23 cellular contexts compared by ENCODE assay signal in the genomic region with DNA sequence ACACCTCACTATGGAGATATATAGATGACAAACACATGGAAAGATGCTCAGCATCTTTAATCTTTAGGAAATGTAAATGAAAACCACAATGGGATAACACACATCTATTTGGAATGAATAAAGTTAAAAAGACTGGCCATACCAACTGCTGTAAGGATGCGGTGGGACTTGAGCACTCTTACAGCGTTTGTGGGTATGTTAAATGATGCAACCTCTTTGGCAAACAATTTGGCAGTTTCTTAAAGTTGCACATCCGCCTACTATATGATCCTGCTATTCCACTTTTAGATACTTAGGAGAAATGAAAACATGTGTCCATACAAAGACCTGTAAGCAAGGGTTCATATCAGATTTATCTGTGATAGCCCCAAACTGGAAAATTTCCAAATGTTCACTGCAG. TPM values are rescaled to one million over a fixed set of nuclear protein-coding genes. Genes with fewer than 3 reads are reported as not detected.
DNase-seq lines count a peak whose midpoint lies in the region; ATAC-seq and TF ChIP-seq lines count a peak whose summit lies in the region.
"Had no signal": no experiment of that assay in that cellular context is flagged by ENCODE, and none has a peak within 500 bp of the region (broad histone marks: within the 10 kb centered on the region; RNA-seq: fewer than 3 reads in every experiment).

No MANE protein-coding gene starts in this region.

- POLR2A ChIA-PET in IMR-90 (lab: Charles Lee; ENCODE audit: unreplicated experiment) = no interaction called here

- CTCF ChIA-PET in IMR-90 (lab: Yijun Ruan, JAX) = no interaction called here

- no peak overlapping the region for H3K4ac ChIP-seq in IMR-90 (ENCODE audit: low read depth, low read length)

- no peaks in the 10 kb centered on the region for H3K79me1 ChIP-seq in IMR-90 (ENCODE audit: low read depth in 1 of 2, low read length in 2 of 2)

- no peak overlapping the region for H2BK120ac ChIP-seq in IMR-90 (ENCODE audit: low read depth, low read length)

- no peak overlapping the region for H2BK20ac ChIP-seq in IMR-90 (ENCODE audit: low read depth, low read length)

- H2AK9ac ChIP-seq in IMR-90 (replicated peaks; ENCODE audit: low read depth, low read length, poor library complexity) = no peak overlapping the region

- TF ChIP-seq POLR2A in IMR-90 (IDR thresholded peaks at IDR 0.05; ENCODE audit: low read depth, low read length) = no peak

- WGBS in IMR-90 (ENCODE audit: extremely low coverage in 2 of 2, insufficient read length in 1 of 2), 2 experiments = no CpG with 5 or more reads among the region's 3 CpGs

- H4K5ac ChIP-seq in IMR-90 (ENCODE audit: low read depth, low read length) = no peak overlapping the region

- no peak overlapping the region for H2AFZ ChIP-seq in IMR-90 (replicated peaks; ENCODE audit: low read length, poor library complexity)
- H2AFZ ChIP-seq: PC-9 had no signal

- H3K36me3 ChIP-seq in IMR-90 (ENCODE audit: control insufficient read depth, insufficient read depth, low read length) = peaks cover 4% of the 10 kb centered on the region; the same call in 1 of the 2 replicates

- H3K18ac ChIP-seq in IMR-90 (ENCODE audit: low read depth, low read length) = no peak overlapping the region

- H3K27me3 Mint-ChIP-seq in stimulated activated memory B cell treated with anti-CD40 and anti-IgM and Interleukin-4, amounts not matched to agents 10 μg/mL and 1 μg/mL and 100 μg/mL, for 72 hours = no peaks in the 10 kb centered on the region
- H3K27me3 Mint-ChIP-seq: B cell had no signal

- H3K4me2 ChIP-seq in IMR-90 (ENCODE audit: low read depth, low read length) = no peak overlapping the region
- H3K4me2 ChIP-seq: A549, PC-9 had no signal

- no TSS peak for BruUV-seq in IMR-90 (replicated peaks; lab: Mats Ljungman, UMichigan)

- DNase-seq in IMR-90 (peak; percentile 76), NOMO-1 (lab: John Stamatoyannopoulos, UW; ENCODE audit: unreplicated experiment in 2 of 2) (peak; percentile 75 to 84), amniotic epithelial cell (ENCODE audit: low read depth) (peak; percentile 36), fibroblast of pulmonary artery (ENCODE audit: low read depth) (peak; percentile 31)
- DNase-seq in central memory CD4-positive, alpha-beta T cell = no peak
- DNase-seq: DMS53, GDM1, Karpas-422, NCI-H1105, NCI-H146, NCI-H2029, NCI-H2227 treated with DMSO at 0.1 percent for 48 hours, NCI-H510A treated with DMSO at 0.1 percent for 48 hours, NCI-H774, PC-9, RPMI8226, SHP77 had no signal

- H3K36me3 Mint-ChIP-seq in stimulated activated memory B cell treated with anti-CD40 and anti-IgM and Interleukin-4, amounts not matched to agents 10 μg/mL and 1 μg/mL and 100 μg/mL, for 72 hours = peaks cover 35% of the 10 kb centered on the region

- H3K14ac ChIP-seq in IMR-90 (replicated peaks; ENCODE audit: low read depth, low read length) = no peak overlapping the region

- no peak overlapping the region for H3K4me3 ChIP-seq in IMR-90 (ENCODE audit: insufficient read depth, low read depth, low read length)
- H3K4me3 ChIP-seq in fibroblast of pulmonary artery (replicated peaks; ENCODE audit: low read depth, low read length) = no peak overlapping the region
- H3K4me3 ChIP-seq: A549, PC-9 had no signal

- no peak overlapping the region for H2BK15ac ChIP-seq in IMR-90 (ENCODE audit: low read depth, low read length)

- no peak overlapping the region for H2BK5ac ChIP-seq in IMR-90 (ENCODE audit: low read depth, low read length, poor library complexity, severe bottlenecking)

- H3K4me1 Mint-ChIP-seq in stimulated activated memory B cell treated with anti-CD40 and anti-IgM and Interleukin-4, amounts not matched to agents 10 μg/mL and 1 μg/mL and 100 μg/mL, for 72 hours = peaks cover 46% of the 10 kb centered on the region

- H3K9me3 ChIP-seq in IMR-90 (ENCODE audit: control insufficient read depth, insufficient read depth, low read length) = no peaks in the 10 kb centered on the region
- H3K9me3 ChIP-seq: A549 had no signal

- H3K9me3 Mint-ChIP-seq in stimulated activated memory B cell treated with anti-CD40 and anti-IgM and Interleukin-4, amounts not matched to agents 10 μg/mL and 1 μg/mL and 100 μg/mL, for 72 hours = peaks cover 3% of the 10 kb centered on the region
- H3K9me3 Mint-ChIP-seq: CD14-positive monocyte had no signal

- no peak overlapping the region for H3K4me3 Mint-ChIP-seq in stimulated activated memory B cell treated with anti-CD40 and anti-IgM and Interleukin-4, amounts not matched to agents 10 μg/mL and 1 μg/mL and 100 μg/mL, for 72 hours
- H3K4me3 Mint-ChIP-seq: B cell, CD14-positive monocyte had no signal

- H3K56ac ChIP-seq in IMR-90 (ENCODE audit: extremely low read depth, insufficient read depth, low read length) = no peak overlapping the region

- no peak overlapping the region for H3K23ac ChIP-seq in IMR-90 (ENCODE audit: low read depth, low read length)

- no peak overlapping the region for H4K91ac ChIP-seq in IMR-90 (ENCODE audit: insufficient read depth, low read depth, low read length)

- H2AK5ac ChIP-seq in IMR-90 (ENCODE audit: low read depth, low read length) = no peak overlapping the region

- dilution Hi-C loops in IMR-90 (cut with HindIII; ENCODE audit: low sequenced_read_pairs, unreplicated experiment) = no loop called here

- H3K27ac Mint-ChIP-seq in stimulated activated memory B cell treated with anti-CD40 and anti-IgM and Interleukin-4, amounts not matched to agents 10 μg/mL and 1 μg/mL and 100 μg/mL, for 72 hours = no peak overlapping the region
- H3K27ac Mint-ChIP-seq: B cell, CD14-positive monocyte had no signal

- no peak for TF ChIP-seq CTCF in IMR-90 (conservative IDR thresholded peaks at IDR 0.05; ENCODE audit: low read depth, low read length)
- no peak for TF ChIP-seq CTCF in fibroblast of pulmonary artery (IDR thresholded peaks at IDR 0.05; ENCODE audit: low read length, missing control alignments)

- no peak for TF ChIP-seq RAD21 in IMR-90 (IDR thresholded peaks at IDR 0.05; ENCODE audit: low read length)

- H4K20me1 ChIP-seq in IMR-90 (ENCODE audit: insufficient read depth, low read length) = no peaks in the 10 kb centered on the region

- H3K27ac ChIP-seq in IMR-90 (ENCODE audit: insufficient read depth, low read length) = no peak overlapping the region
- H3K27ac ChIP-seq: A549, PC-9 had no signal

- no peaks in the 10 kb centered on the region for H3K9me1 ChIP-seq in IMR-90 (ENCODE audit: insufficient read depth, low read length)

- no peak; the same call in 1 of the 2 replicates for ATAC-seq in IMR-90 (ENCODE audit: low read depth)
- ATAC-seq in stimulated activated memory B cell treated with anti-CD40 and anti-IgM and Interleukin-4, amounts not matched to agents 10 μg/mL and 1 μg/mL and 100 μg/mL, for 72 hours = no peak
- no peak for ATAC-seq in HG03280 (IDR thresholded peaks at IDR 0.05; ENCODE audit: unreplicated experiment)
- no peak for ATAC-seq in esophagus mucosa
- ATAC-seq: A549 had no signal

- no peaks in the 10 kb centered on the region for H3K27me3 ChIP-seq in IMR-90 (ENCODE audit: control insufficient read depth, insufficient read depth, low read length)

- no peak overlapping the region for H3K9ac ChIP-seq in IMR-90 (ENCODE audit: low read depth, low read length)

- H4K8ac ChIP-seq in IMR-90 (ENCODE audit: low read depth in 2 of 2, low read length in 2 of 2) = no peak overlapping the region

- no peaks in the 10 kb centered on the region for H3K4me1 ChIP-seq in IMR-90 (ENCODE audit: control insufficient read depth, insufficient read depth, low read length)
- H3K4me1 ChIP-seq: A549 had no signal

- in situ Hi-C loops in IMR-90 (cut with MboI; ENCODE audit: low sequenced_read_pairs) = no loop called here

- intact Hi-C loops in IMR-90 (cut with micrococcal nuclease) = no loop called here

TF ChIP-seq in IMR-90, 13 proteins besides CTCF, POLR2A, EP300 and RAD21:
- TF ChIP-seq CEBPB (IDR thresholded peaks at IDR 0.05; ENCODE audit: low read depth, low read length) (peak; percentile 78), BHLHE40 (IDR thresholded peaks at IDR 0.05; ENCODE audit: low read depth, low read length) (no peak)

RNA-seq across cellular contexts. Expression of gene MRPL1, which starts 50.7 kb away (rescaled TPM):
- total RNA-seq in IMR-90 (2012; rRNA removed) (13.4 and 33.6 TPM in 2 replicates), esophagus mucosa (35.3 TPM)
- 22.4 and 22.5 TPM in 2 replicates for polyA plus RNA-seq in IMR-90 (2012; rRNA removed)
- 1.3 and 2.3 TPM in 2 replicates for polyA plus RNA-seq in IMR-90 (2012; cell fraction: cytosol; rRNA removed)
- 0.32 and 4.2 TPM in 2 replicates for polyA plus RNA-seq in IMR-90 (2012; cell fraction: nucleus; rRNA removed; ENCODE audit: low replicate concordance)
